Comparison of ENCODE assay signal across 8 cellular contexts in the genomic region with DNA sequence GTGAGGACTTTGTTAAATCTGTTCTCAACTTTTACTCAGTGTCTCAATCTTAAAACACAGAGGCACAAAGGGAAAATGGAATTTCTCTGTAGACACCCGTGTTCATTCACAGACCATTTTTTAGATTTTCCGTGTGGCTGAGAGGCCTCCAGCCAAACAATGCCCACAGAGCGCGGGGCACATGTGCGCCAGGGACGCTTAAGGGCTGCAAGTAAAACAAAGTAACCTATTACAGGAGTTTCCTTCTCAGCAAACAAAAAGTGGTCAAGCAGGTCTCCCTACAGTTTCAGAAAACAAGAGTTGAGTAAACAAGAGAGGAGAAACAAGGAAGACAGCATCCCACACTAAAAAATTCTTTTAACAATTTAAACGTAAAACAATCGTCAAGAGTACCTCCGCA.
DNase-seq lines count a peak whose midpoint lies in the region; ATAC-seq lines count a peak whose summit lies in the region.

No MANE protein-coding gene starts in this region.

- no peaks in the 10 kb centered on the region for H3K27me3 ChIP-seq in adipocyte (replicated peaks; ENCODE audit: control insufficient read depth, insufficient read depth, low read length)

- no peaks in the 10 kb centered on the region for H3K9me3 Mint-ChIP-seq in immature natural killer cell

- ATAC-seq in stimulated activated naive CD8-positive, alpha-beta T cell treated with anti-CD3 and anti-CD28 coated beads, Interleukin-15, Interleukin-2, amounts not matched to agents 100 U/mL and 50 U/mL, for 24 hours = no peak
- ATAC-seq in HG03095 (IDR thresholded peaks at IDR 0.05; ENCODE audit: unreplicated experiment) = no peak

- no peaks in the 10 kb centered on the region for H3K36me3 Mint-ChIP-seq in immature natural killer cell

- peaks cover 24% of the 10 kb centered on the region for H3K4me1 ChIP-seq in adipocyte (ENCODE audit: control insufficient read depth, insufficient read depth, low read length)

- H3K36me3 ChIP-seq in adipocyte (ENCODE audit: control insufficient read depth, insufficient read depth, low read length, severe bottlenecking) = no peaks in the 10 kb centered on the region

- H3K9me3 ChIP-seq in adipocyte (ENCODE audit: control insufficient read depth, low read length) = no peaks in the 10 kb centered on the region

- H3K27me3 Mint-ChIP-seq in immature natural killer cell (ENCODE audit: low read depth in 3 of 3) = peaks cover 6 to 13% (median 9%) of the 10 kb centered on the region in 3 donors

- H3K4me3 ChIP-seq in adipocyte (ENCODE audit: low read length) = peak overlapping the region; percentile 80

- H3K4me1 Mint-ChIP-seq in immature natural killer cell = peaks cover 34 to 35% of the 10 kb centered on the region in 2 donors

- H3K4me3 Mint-ChIP-seq in immature natural killer cell = peak overlapping the region; percentile 72 to 82 (median 79)

- peak; percentile 35 for DNase-seq in activated CD4-positive, alpha-beta T cell treated with anti-CD3 and anti-CD28 coated beads for 48 hours
- DNase-seq in activated CD4-positive, alpha-beta T cell treated with anti-CD3 and anti-CD28 coated beads for 1 hour = no peak
- DNase-seq in NCI-H2029 treated with DMSO at 0.1 percent for 48 hours (lab: John Stamatoyannopoulos, UW) (peak; percentile 56), adipocyte (ENCODE audit: low read depth) (peak; percentile 60), immature natural killer cell (peak in 1 of 3 donors; percentile 9), activated gamma-delta T cell treated with Interleukin-2 at 50 U/mL for 16 hours (no peak)
- DNase-seq in stimulated activated naive CD8-positive, alpha-beta T cell treated with anti-CD3 and anti-CD28 coated beads, Interleukin-15, Interleukin-2, amounts not matched to agents 100 U/mL and 50 U/mL, for 24 hours = peak; percentile 42

- peak overlapping the region in 5 of 6 donors; percentile 76 to 85 (median 82) for H3K27ac Mint-ChIP-seq in immature natural killer cell

- H3K9ac ChIP-seq in adipocyte (ENCODE audit: low read length) = peak overlapping the region; percentile 65

Comparison
In these comparisons a context has a peak if more than half of its experiments do, and no peak if none do; other contexts are left out.
1. DNase-seq: peak in activated CD4-positive, alpha-beta T cell treated with anti-CD3 and anti-CD28 coated beads for 48 hours (single experiment), NCI-H2029 treated with DMSO at 0.1 percent for 48 hours (single experiment), adipocyte (single experiment) and stimulated activated naive CD8-positive, alpha-beta T cell treated with anti-CD3 and anti-CD28 coated beads, Interleukin-15, Interleukin-2, amounts not matched to agents 100 U/mL and 50 U/mL, for 24 hours (single experiment); none in activated CD4-positive, alpha-beta T cell treated with anti-CD3 and anti-CD28 coated beads for 1 hour (single experiment) and activated gamma-delta T cell treated with Interleukin-2 at 50 U/mL for 16 hours (single experiment).